ENCODE assay signal across 8 cellular contexts in the genomic region with DNA sequence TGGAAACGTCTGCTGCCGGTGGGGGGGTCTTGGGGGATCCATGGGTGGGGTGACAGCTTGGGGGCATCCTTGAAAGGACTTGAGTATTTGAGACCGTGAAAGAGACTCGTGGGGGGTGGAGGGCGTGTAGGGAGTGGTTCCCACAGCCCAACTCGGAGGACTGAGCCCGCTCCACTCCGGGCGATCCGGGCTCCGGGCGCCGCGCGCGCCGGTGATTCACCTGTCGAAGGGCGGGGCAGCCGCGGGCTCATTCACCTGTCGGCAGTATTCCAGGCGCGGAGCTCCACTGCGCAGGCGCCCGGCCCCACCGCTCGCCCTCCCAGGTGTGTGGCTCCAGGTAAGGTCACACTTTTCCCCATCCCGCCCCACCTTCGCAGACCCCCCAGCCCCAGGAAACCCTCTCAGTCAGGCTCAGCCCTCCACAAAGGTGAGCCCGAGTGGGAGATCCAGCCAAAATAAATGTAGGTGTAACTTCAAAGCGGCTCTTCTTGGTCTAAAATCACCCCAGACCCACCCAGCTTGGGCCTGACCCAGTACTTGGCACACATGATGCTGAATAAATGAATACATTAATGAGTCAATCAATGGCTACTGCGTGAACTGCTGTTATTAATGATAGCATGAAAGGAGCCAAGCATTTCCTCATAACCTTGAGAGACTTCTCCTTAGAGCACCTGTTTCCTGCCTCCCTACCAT. TPM values are rescaled to one million over a fixed set of nuclear protein-coding genes. Genes with fewer than 3 reads are reported as not detected.
DNase-seq lines count a peak whose midpoint lies in the region; ATAC-seq, FAIRE-seq and TF ChIP-seq lines count a peak whose summit lies in the region.

No MANE protein-coding gene starts in this region.

- H2AFZ ChIP-seq in OCI-LY7 (ENCODE audit: low read length): no peak overlapping the region

- peak overlapping the region; percentile 63; the same call in 1 of the 2 replicates for H3K9ac ChIP-seq in ES-I3 (ENCODE audit: low read depth, low read length)

- intact Hi-C loops in psoas muscle (cut with DNase I): no loop called here
- intact Hi-C loops in OCI-LY7 (cut with micrococcal nuclease; ENCODE audit: unreplicated experiment): no loop called here

- POLR2A ChIA-PET in OCI-LY7 (lab: Charles Lee): no interaction called here

- no peaks in the 10 kb centered on the region for H3K9me3 ChIP-seq in ES-I3 (ENCODE audit: control insufficient read depth, insufficient read depth, low read length)
- no peaks in the 10 kb centered on the region for H3K9me3 ChIP-seq in psoas muscle
- no peaks in the 10 kb centered on the region for H3K9me3 ChIP-seq in OCI-LY7 (ENCODE audit: low read length)

- H3K4me2 ChIP-seq in OCI-LY7 (ENCODE audit: low read length): no peak overlapping the region

- DNase-seq in NCI-H2107 (lab: John Stamatoyannopoulos, UW): peak; percentile 36
- no peak for DNase-seq in psoas muscle
- no peak for DNase-seq in RCC 7860 (ENCODE audit: low spot score)
- DNase-seq in OCI-LY7 (ENCODE audit: low spot score): no peak

- peaks cover 0 to 80% (median 10%) of the 10 kb centered on the region in 3 donors for H3K27me3 ChIP-seq in psoas muscle (ENCODE audit: insufficient read depth in 3 of 3, low read length in 2 of 3)

- TF ChIP-seq CTCF in psoas muscle (IDR thresholded peaks at IDR 0.05) (no peak), OCI-LY7 (conservative IDR thresholded peaks at IDR 0.05; ENCODE audit: low read length) (no peak)

- no peaks in the 10 kb centered on the region for H4K20me1 ChIP-seq in OCI-LY7 (ENCODE audit: insufficient read depth, low read length)

- H3K79me2 ChIP-seq in OCI-LY7 (ENCODE audit: insufficient read depth, low read depth, low read length): no peaks in the 10 kb centered on the region

- H3K27ac ChIP-seq in psoas muscle (no peak overlapping the region), OCI-LY7 (ENCODE audit: low read depth, low read length, poor library complexity, severe bottlenecking) (no peak overlapping the region)

- no peaks in the 10 kb centered on the region for H3K9me2 ChIP-seq in OCI-LY7 (ENCODE audit: insufficient read depth, low read length)

- H3K4me1 ChIP-seq in ES-I3 (ENCODE audit: insufficient read depth, low read length) (peaks cover 4% of the 10 kb centered on the region), psoas muscle (peaks cover 7% of the 10 kb centered on the region), OCI-LY7 (ENCODE audit: insufficient read depth, low read length, poor library complexity, severe bottlenecking) (peaks cover 21% of the 10 kb centered on the region)

- no TSS peak for BruUV-seq in OCI-LY7 (replicated peaks; lab: Mats Ljungman, UMichigan)

- H3K36me3 ChIP-seq in ES-I3 (ENCODE audit: insufficient read depth, low read length) (no peaks in the 10 kb centered on the region; the same call in none of the 2 replicates), psoas muscle (ENCODE audit: insufficient read depth in 1 of 2, low read depth in 1 of 2) (no peaks in the 10 kb centered on the region), OCI-LY7 (ENCODE audit: insufficient read depth, low read length) (no peaks in the 10 kb centered on the region)

- CTCF ChIA-PET in OCI-LY7 (lab: Charles Lee; ENCODE audit: unreplicated experiment): no interaction called here

- ATAC-seq in esophagus mucosa (peak; percentile 77), psoas muscle (no peak), GM21723 (IDR thresholded peaks at IDR 0.05; ENCODE audit: unreplicated experiment) (no peak), HG02884 (IDR thresholded peaks at IDR 0.05; ENCODE audit: unreplicated experiment) (no peak)

- H3K4me3 ChIP-seq in psoas muscle: peak overlapping the region; percentile 41
- H3K4me3 ChIP-seq in OCI-LY7 (ENCODE audit: low read depth, low read length, poor library complexity, severe bottlenecking): no peak overlapping the region

- 11 to 17% (median 12%) methylated on average over 19 to 34 of the region's 34 CpGs for WGBS in psoas muscle, 3 donors

- no peak for FAIRE-seq in RCC 7860 (lab: Jason Lieb, UNC)

RNA-seq across cellular contexts. Expression of a gene that starts 4.7 kb away (rescaled TPM):
- total RNA-seq in esophagus mucosa: 149 TPM
- total RNA-seq in psoas muscle: 10 to 100 TPM; 29.4 to 80.8 (median 34.0) TPM
- 10 to 100 TPM in 1 of 3 donors, 1 to 10 TPM in 2; 8.2 to 11.6 (median 8.8) TPM for polyA plus RNA-seq in psoas muscle
- not detected in 2 replicates for total RNA-seq in OCI-LY7 (2014; rRNA removed; shearing (Covaris generic))
- 0.25 and 0.28 TPM in 2 replicates for total RNA-seq in OCI-LY7 (2022)

RNA-seq across cellular contexts. Expression of a gene that starts 36.1 kb away (rescaled TPM):
- total RNA-seq in esophagus mucosa (34.6 TPM), psoas muscle (under 1 TPM in 2 of 4 donors, not detected in 2; 0.19 to 0.20 TPM), OCI-LY7 (2022) (0.67 and 0.74 TPM in 2 replicates)
- under 1 TPM; 0.05 to 0.20 (median 0.08) TPM for polyA plus RNA-seq in psoas muscle
- 0.08 and 0.25 TPM in 2 replicates for total RNA-seq in OCI-LY7 (2014; rRNA removed; shearing (Covaris generic))

Comparison
In these comparisons a context has a peak if more than half of its experiments do, and no peak if none do; other contexts are left out.
1. RNA of a gene that starts 4.7 kb away (total RNA-seq): 149 TPM in esophagus mucosa (single experiment) and 29.4 to 80.8 TPM in psoas muscle; 0.25 to 0.28 TPM in OCI-LY7; every median in the first group is over 10 times any median in the second.
2. RNA of a gene that starts 36.1 kb away (total RNA-seq): 34.6 TPM in esophagus mucosa (single experiment); 0.08 to 0.74 TPM in OCI-LY7 and 0.19 to 0.20 TPM in psoas muscle; every median in the first group is over 10 times any median in the second.